8 cellular contexts compared by ENCODE assay signal in the genomic region with DNA sequence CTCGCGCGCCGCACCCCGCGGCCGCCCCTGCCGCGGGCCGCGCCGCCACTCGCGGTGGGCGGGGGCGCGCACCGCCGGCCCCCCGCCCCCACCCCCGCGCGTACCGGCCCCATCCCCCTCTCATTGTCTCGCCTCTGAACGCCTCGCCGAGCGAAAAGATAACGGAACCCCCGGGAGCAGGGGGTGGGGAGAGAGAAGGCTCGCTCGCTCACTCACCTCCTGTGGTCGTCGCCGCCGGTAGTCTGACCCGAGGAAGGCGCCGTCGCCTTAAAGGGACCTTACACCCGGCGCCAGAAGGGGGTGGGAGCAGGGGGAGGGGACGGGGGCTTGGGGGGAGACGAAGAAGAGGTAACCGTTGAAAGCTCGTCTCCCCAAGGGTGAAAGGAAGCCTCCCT. TPM values are rescaled to one million over a fixed set of nuclear protein-coding genes. Genes with fewer than 3 reads are reported as not detected.
DNase-seq lines count a peak whose midpoint lies in the region; ATAC-seq lines count a peak whose summit lies in the region.

No MANE protein-coding gene starts in this region.

- H3K4me1 Mint-ChIP-seq in stimulated activated naive CD8-positive, alpha-beta T cell treated with anti-CD3 and anti-CD28 coated beads, Interleukin-15, Interleukin-2, amounts not matched to agents 100 ng/mL and 50 ng/mL, for 24 hours (ENCODE audit: low read depth): peaks cover 40% of the 10 kb centered on the region

- peak overlapping the region; percentile 77 for H3K4me3 Mint-ChIP-seq in stimulated activated naive CD8-positive, alpha-beta T cell treated with anti-CD3 and anti-CD28 coated beads, Interleukin-15, Interleukin-2, amounts not matched to agents 100 ng/mL and 50 ng/mL, for 24 hours

- no peaks in the 10 kb centered on the region for H3K9me3 Mint-ChIP-seq in stimulated activated naive CD8-positive, alpha-beta T cell treated with anti-CD3 and anti-CD28 coated beads, Interleukin-15, Interleukin-2, amounts not matched to agents 100 ng/mL and 50 ng/mL, for 24 hours

- peak overlapping the region; percentile 81 for H3K27ac Mint-ChIP-seq in stimulated activated naive CD8-positive, alpha-beta T cell treated with anti-CD3 and anti-CD28 coated beads, Interleukin-15, Interleukin-2, amounts not matched to agents 100 ng/mL and 50 ng/mL, for 24 hours

- ATAC-seq in HG02981 (IDR thresholded peaks at IDR 0.05; ENCODE audit: unreplicated experiment): peak; percentile 27

- H3K27me3 Mint-ChIP-seq in stimulated activated naive CD8-positive, alpha-beta T cell treated with anti-CD3 and anti-CD28 coated beads, Interleukin-15, Interleukin-2, amounts not matched to agents 100 ng/mL and 50 ng/mL, for 24 hours: peaks cover 17% of the 10 kb centered on the region

- DNase-seq in NCI-H1436 (lab: John Stamatoyannopoulos, UW) (peak; percentile 58), NCI-H1436 treated with DMSO at 0.1 percent for 48 hours (lab: John Stamatoyannopoulos, UW) (no peak), NCI-H526 treated with DMSO at 0.1 percent for 48 hours (lab: John Stamatoyannopoulos, UW) (peak; percentile 76), epidermal melanocyte (ENCODE audit: insufficient read length, low spot score) (peak; percentile 34), mucosa of gallbladder (ENCODE audit: low spot score) (peak; percentile 52)
- DNase-seq in activated CD8-positive, alpha-beta memory T cell treated with anti-CD3 and anti-CD28 coated beads, Interleukin-2, amount 50 U/mL, for 48 hours: peak; percentile 78

- peaks cover 6% of the 10 kb centered on the region for H3K36me3 Mint-ChIP-seq in stimulated activated naive CD8-positive, alpha-beta T cell treated with anti-CD3 and anti-CD28 coated beads, Interleukin-15, Interleukin-2, amounts not matched to agents 100 ng/mL and 50 ng/mL, for 24 hours (ENCODE audit: low read depth)

RNA-seq across cellular contexts. Expression of gene POGZ, which starts 0.4 kb away (rescaled TPM):
- total RNA-seq in mucosa of gallbladder: 108 TPM

RNA-seq across cellular contexts. Expression of gene CGN, which starts 52.3 kb away (rescaled TPM):
- 91.9 TPM for total RNA-seq in mucosa of gallbladder

RNA-seq across cellular contexts. Expression of gene PSMB4, which starts 59.6 kb away (rescaled TPM):
- total RNA-seq in mucosa of gallbladder: 195 TPM
